ENCODE assay signal across 15 cellular contexts in the genomic region with DNA sequence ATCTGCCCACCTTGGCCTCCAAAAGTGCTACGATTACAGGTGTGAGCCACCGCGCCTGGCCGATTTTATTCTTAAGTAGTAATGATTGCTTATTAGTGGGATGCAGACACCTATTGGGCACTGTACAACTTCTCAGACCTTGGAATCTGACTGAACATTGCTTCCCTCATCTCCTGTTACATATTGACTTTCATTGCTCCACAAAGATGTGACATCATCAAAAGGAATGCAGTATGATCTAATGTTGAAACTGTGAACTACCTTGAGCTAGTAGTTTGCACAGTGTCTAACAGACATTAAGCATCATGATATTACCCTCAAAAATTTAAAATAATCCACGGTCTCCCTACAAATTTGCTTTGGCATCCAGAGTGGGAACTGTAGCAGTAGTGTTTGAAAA.
A peak's percentile ranks its signal among the peaks of the same experiment; 100 is the strongest.
DNase-seq lines count a peak whose midpoint lies in the region; ATAC-seq and TF ChIP-seq lines count a peak whose summit lies in the region.
"Had no signal": no experiment of that assay in that cellular context is flagged by ENCODE, and none has a peak within 500 bp of the region (broad histone marks: within the 10 kb centered on the region; RNA-seq: fewer than 3 reads in every experiment).

No MANE protein-coding gene starts in this region.

- DNase-seq in A172 (ENCODE audit: low spot score), result peak; percentile 59
- DNase-seq in HFFc6, result peak; percentile 33
- no peak for DNase-seq in WTC11 (ENCODE audit: low spot score)
- DNase-seq in foreskin fibroblast, result peak; percentile 52 to 72
- no peak for DNase-seq in NCI-H510A treated with DMSO at 0.1 percent for 48 hours (lab: John Stamatoyannopoulos, UW)
- DNase-seq in NCI-H2029 treated with DMSO at 0.1 percent for 48 hours (lab: John Stamatoyannopoulos, UW), result no peak
- no peak for DNase-seq in NCI-H2196 treated with DMSO at 0.1 percent for 48 hours (lab: John Stamatoyannopoulos, UW; ENCODE audit: unreplicated experiment)
- DNase-seq: activated CD4-positive, alpha-beta T cell treated with anti-CD3 and anti-CD28 coated beads, Interleukin-2, amount 50 U/mL, for 1 hour; effector memory CD4-positive, alpha-beta T cell; lower lobe of right lung; MM.1S; T-helper 17 cell; testis had no signal

- H3K4me1 Mint-ChIP-seq in HFFc6 (ENCODE audit: low read depth) (peaks cover 32% of the 10 kb centered on the region), WTC11 (no peaks in the 10 kb centered on the region)
- H3K4me1 Mint-ChIP-seq: T-helper 17 cell had no signal

- H3K4me3 Mint-ChIP-seq in HFFc6 (no peak overlapping the region), WTC11 (no peak overlapping the region)
- H3K4me3 Mint-ChIP-seq: T-helper 17 cell had no signal

- ATAC-seq in WTC11 (no peak), GM19463 (IDR thresholded peaks at IDR 0.05; ENCODE audit: unreplicated experiment) (no peak)
- ATAC-seq: lower lobe of right lung, T-helper 17 cell had no signal

- H3K27me3 Mint-ChIP-seq in HFFc6 (ENCODE audit: insufficient read depth) (peaks cover 27% of the 10 kb centered on the region), WTC11 (ENCODE audit: low read depth) (no peaks in the 10 kb centered on the region; the same call in 1 of the 2 replicates)

- no peak overlapping the region for H3K4me3 ChIP-seq in foreskin fibroblast (ENCODE audit: low read depth in 1 of 2, low read length in 2 of 2)
- H3K4me3 ChIP-seq: ascending aorta, lower lobe of right lung, testis had no signal

- H3K9me3 Mint-ChIP-seq in HFFc6 (no peaks in the 10 kb centered on the region), WTC11 (peaks cover 16% of the 10 kb centered on the region)

- TF ChIP-seq CTCF in HFFc6 (IDR thresholded peaks at IDR 0.05) (no peak), WTC11 (IDR thresholded peaks at IDR 0.05) (no peak), foreskin fibroblast (IDR thresholded peaks at IDR 0.05; ENCODE audit: low read depth, low read length) (no peak)

- CTCF ChIA-PET in WTC11 (lab: Charles Lee), result no interaction called here

- POLR2A ChIA-PET in WTC11 (lab: Charles Lee), result no interaction called here

- H3K27ac Mint-ChIP-seq in HFFc6 (no peak overlapping the region), WTC11 (no peak overlapping the region)
- H3K27ac Mint-ChIP-seq: T-helper 17 cell had no signal

- H3K36me3 Mint-ChIP-seq in HFFc6 (ENCODE audit: low read depth) (no peaks in the 10 kb centered on the region), WTC11 (no peaks in the 10 kb centered on the region)

TF ChIP-seq in WTC11, 78 proteins besides CTCF, POLR2A, EP300 and RAD21:
- TF ChIP-seq, protein P1, sequence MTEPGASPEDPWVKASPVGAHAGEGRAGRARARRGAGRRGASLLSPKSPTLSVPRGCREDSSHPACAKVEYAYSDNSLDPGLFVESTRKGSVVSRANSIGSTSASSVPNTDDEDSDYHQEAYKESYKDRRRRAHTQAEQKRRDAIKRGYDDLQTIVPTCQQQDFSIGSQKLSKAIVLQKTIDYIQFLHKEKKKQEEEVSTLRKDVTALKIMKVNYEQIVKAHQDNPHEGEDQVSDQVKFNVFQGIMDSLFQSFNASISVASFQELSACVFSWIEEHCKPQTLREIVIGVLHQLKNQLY (CRISPR knock-in tag; IDR thresholded peaks at IDR 0.05), result no peak
- TF ChIP-seq GABPB1 (CRISPR knock-in tag; IDR thresholded peaks at IDR 0.05) (peak; percentile 52), TCF7 (CRISPR knock-in tag; IDR thresholded peaks at IDR 0.05; ENCODE audit: low read depth) (no peak), OVOL2 (CRISPR knock-in tag; IDR thresholded peaks at IDR 0.05; ENCODE audit: borderline replicate concordance) (no peak), JUN (CRISPR knock-in tag; IDR thresholded peaks at IDR 0.05) (no peak)
- TF ChIP-seq, protein P2, sequence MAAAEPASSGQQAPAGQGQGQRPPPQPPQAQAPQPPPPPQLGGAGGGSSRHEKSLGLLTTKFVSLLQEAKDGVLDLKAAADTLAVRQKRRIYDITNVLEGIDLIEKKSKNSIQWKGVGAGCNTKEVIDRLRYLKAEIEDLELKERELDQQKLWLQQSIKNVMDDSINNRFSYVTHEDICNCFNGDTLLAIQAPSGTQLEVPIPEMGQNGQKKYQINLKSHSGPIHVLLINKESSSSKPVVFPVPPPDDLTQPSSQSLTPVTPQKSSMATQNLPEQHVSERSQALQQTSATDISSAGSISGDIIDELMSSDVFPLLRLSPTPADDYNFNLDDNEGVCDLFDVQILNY (CRISPR knock-in tag; IDR thresholded peaks at IDR 0.05), result no peak
- TF ChIP-seq, protein P3, sequence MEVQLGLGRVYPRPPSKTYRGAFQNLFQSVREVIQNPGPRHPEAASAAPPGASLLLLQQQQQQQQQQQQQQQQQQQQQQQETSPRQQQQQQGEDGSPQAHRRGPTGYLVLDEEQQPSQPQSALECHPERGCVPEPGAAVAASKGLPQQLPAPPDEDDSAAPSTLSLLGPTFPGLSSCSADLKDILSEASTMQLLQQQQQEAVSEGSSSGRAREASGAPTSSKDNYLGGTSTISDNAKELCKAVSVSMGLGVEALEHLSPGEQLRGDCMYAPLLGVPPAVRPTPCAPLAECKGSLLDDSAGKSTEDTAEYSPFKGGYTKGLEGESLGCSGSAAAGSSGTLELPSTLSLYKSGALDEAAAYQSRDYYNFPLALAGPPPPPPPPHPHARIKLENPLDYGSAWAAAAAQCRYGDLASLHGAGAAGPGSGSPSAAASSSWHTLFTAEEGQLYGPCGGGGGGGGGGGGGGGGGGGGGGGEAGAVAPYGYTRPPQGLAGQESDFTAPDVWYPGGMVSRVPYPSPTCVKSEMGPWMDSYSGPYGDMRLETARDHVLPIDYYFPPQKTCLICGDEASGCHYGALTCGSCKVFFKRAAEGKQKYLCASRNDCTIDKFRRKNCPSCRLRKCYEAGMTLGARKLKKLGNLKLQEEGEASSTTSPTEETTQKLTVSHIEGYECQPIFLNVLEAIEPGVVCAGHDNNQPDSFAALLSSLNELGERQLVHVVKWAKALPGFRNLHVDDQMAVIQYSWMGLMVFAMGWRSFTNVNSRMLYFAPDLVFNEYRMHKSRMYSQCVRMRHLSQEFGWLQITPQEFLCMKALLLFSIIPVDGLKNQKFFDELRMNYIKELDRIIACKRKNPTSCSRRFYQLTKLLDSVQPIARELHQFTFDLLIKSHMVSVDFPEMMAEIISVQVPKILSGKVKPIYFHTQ (CRISPR knock-in tag; IDR thresholded peaks at IDR 0.05), result no peak

Comparison
In these comparisons a context has a peak if more than half of its experiments do, and no peak if none do; other contexts are left out.
1. DNase-seq: peak in A172 (single experiment), HFFc6 (single experiment) and foreskin fibroblast (2 of 2); none in WTC11 (single experiment), NCI-H510A treated with DMSO at 0.1 percent for 48 hours (single experiment), NCI-H2029 treated with DMSO at 0.1 percent for 48 hours (single experiment) and NCI-H2196 treated with DMSO at 0.1 percent for 48 hours (single experiment).